1 cellular context compared by ENCODE assay signal in the genomic region with DNA sequence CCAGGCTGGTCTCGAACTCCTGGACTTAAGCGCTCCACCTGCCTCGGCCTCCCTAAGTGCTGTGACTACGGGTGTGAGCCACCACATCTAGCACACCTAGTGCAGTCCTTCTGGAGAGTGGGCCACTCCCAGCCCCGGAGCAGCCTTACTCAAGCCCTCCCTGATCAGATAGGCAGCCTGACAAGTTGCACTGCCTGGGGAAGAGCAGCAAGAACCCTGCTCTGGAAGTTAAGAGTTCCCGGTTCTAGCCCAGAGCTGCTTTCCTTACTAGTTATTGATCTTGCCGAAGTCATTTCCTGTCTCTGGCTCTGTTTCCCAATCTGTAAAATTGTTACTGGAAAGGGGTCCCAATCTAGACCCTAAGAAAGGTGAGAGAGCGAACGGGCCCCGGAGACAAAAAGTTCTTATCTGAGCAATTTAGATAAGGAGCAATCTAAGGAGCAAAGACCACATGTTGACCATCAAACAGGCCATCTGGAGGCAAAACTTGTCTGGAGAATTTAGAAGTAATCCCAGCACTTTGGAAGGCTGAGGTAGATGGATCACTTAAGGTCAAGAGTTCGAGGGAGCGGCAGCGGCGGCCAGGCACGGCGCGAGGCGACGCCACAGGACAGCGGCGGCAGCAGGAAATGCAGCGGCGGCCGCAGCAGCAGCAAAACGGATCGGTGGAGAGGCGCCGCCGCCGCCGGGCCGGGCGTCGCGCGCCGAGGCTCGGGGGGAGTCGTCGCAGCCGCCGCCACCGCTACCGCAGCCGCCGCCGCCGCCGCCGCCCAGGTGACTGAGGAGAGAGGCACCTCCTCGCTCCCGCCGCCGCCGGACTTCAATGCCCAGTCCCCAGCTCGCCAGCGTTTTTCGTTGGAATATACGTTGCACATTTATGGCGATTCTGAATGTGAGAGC.
TF ChIP-seq lines count a peak whose summit lies in the region.

No MANE protein-coding gene starts in this region.

TF ChIP-seq in HepG2, 621 proteins besides CTCF, POLR2A, EP300 and RAD21 (continued from another document and continues in another):
- TF ChIP-seq, protein P1, sequence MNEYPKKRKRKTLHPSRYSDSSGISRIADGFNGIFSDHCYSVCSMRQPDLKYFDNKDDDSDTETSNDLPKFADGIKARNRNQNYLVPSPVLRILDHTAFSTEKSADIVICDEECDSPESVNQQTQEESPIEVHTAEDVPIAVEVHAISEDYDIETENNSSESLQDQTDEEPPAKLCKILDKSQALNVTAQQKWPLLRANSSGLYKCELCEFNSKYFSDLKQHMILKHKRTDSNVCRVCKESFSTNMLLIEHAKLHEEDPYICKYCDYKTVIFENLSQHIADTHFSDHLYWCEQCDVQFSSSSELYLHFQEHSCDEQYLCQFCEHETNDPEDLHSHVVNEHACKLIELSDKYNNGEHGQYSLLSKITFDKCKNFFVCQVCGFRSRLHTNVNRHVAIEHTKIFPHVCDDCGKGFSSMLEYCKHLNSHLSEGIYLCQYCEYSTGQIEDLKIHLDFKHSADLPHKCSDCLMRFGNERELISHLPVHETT (CRISPR knock-in tag; conservative IDR thresholded peaks at IDR 0.05): peak; percentile 70; the same call in 1 of the 2 replicates
- TF ChIP-seq PHF8 (CRISPR knock-in tag; IDR thresholded peaks at IDR 0.05) (peak; percentile 41), RCOR2 (CRISPR knock-in tag; IDR thresholded peaks at IDR 0.05) (peak; percentile 48; the same call in 1 of the 2 replicates), ZC3H13 (CRISPR knock-in tag; IDR thresholded peaks at IDR 0.05) (0 out of 2 replicates have a peak, but pooled peaks have one; percentile 60), KLF12 (CRISPR knock-in tag; IDR thresholded peaks at IDR 0.05; ENCODE audit: borderline replicate concordance) (peak; percentile 73; the same call in 1 of the 2 replicates), ZNF263 (CRISPR knock-in tag; IDR thresholded peaks at IDR 0.05) (peak; percentile 6; the same call in 1 of the 2 replicates), ZNF780A (CRISPR knock-in tag; IDR thresholded peaks at IDR 0.05) (no peak), ZMYM2 (CRISPR knock-in tag; IDR thresholded peaks at IDR 0.05) (peak; percentile 77; the same call in 1 of the 2 replicates), ZNF430 (CRISPR knock-in tag; IDR thresholded peaks at IDR 0.05) (0 out of 2 replicates have a peak, but pooled peaks have one; percentile 45), MEIS2 (CRISPR knock-in tag; IDR thresholded peaks at IDR 0.05) (peak; percentile 87), ZMYM3 (CRISPR knock-in tag; IDR thresholded peaks at IDR 0.05) (peak; percentile 35; the same call in 1 of the 2 replicates), ZNF224 (CRISPR knock-in tag; IDR thresholded peaks at IDR 0.05) (no peak), HOXA7 (CRISPR knock-in tag; IDR thresholded peaks at IDR 0.05) (no peak), ZNF816 (CRISPR knock-in tag; IDR thresholded peaks at IDR 0.05; ENCODE audit: borderline replicate concordance) (peak; percentile 20; the same call in 1 of the 2 replicates), GATAD1 (CRISPR knock-in tag; IDR thresholded peaks at IDR 0.05) (peak; percentile 14; the same call in 1 of the 2 replicates), FOXM1 (CRISPR knock-in tag; IDR thresholded peaks at IDR 0.05) (peak; percentile 12; the same call in 1 of the 2 replicates), SNRNP70 (IDR thresholded peaks at IDR 0.05; ENCODE audit: low read depth, low read length) (no peak), ZNF788 (CRISPR knock-in tag; IDR thresholded peaks at IDR 0.05; ENCODE audit: borderline replicate concordance) (peak; percentile 42; the same call in 1 of the 2 replicates), ARID4A (CRISPR knock-in tag; IDR thresholded peaks at IDR 0.05; ENCODE audit: borderline replicate concordance) (peak; percentile 8; the same call in 1 of the 2 replicates), POGZ (CRISPR knock-in tag; IDR thresholded peaks at IDR 0.05) (no peak; the same call in 1 of the 2 replicates), SALL2 (CRISPR knock-in tag; IDR thresholded peaks at IDR 0.05) (no peak), ZNF598 (CRISPR knock-in tag; IDR thresholded peaks at IDR 0.05; ENCODE audit: borderline replicate concordance) (peak; percentile 73; the same call in 1 of the 2 replicates), HNF4A (CRISPR knock-in tag; IDR thresholded peaks at IDR 0.05) (peak; percentile 40; the same call in 1 of the 2 replicates)
- TF ChIP-seq, protein P2, sequence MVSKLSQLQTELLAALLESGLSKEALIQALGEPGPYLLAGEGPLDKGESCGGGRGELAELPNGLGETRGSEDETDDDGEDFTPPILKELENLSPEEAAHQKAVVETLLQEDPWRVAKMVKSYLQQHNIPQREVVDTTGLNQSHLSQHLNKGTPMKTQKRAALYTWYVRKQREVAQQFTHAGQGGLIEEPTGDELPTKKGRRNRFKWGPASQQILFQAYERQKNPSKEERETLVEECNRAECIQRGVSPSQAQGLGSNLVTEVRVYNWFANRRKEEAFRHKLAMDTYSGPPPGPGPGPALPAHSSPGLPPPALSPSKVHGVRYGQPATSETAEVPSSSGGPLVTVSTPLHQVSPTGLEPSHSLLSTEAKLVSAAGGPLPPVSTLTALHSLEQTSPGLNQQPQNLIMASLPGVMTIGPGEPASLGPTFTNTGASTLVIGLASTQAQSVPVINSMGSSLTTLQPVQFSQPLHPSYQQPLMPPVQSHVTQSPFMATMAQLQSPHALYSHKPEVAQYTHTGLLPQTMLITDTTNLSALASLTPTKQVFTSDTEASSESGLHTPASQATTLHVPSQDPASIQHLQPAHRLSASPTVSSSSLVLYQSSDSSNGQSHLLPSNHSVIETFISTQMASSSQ (IDR thresholded peaks at IDR 0.05; ENCODE audit: low read depth): no peak
- TF ChIP-seq, protein P2 (CRISPR knock-in tag; IDR thresholded peaks at IDR 0.05; ENCODE audit: borderline replicate concordance): no peak
- TF ChIP-seq, protein P3, sequence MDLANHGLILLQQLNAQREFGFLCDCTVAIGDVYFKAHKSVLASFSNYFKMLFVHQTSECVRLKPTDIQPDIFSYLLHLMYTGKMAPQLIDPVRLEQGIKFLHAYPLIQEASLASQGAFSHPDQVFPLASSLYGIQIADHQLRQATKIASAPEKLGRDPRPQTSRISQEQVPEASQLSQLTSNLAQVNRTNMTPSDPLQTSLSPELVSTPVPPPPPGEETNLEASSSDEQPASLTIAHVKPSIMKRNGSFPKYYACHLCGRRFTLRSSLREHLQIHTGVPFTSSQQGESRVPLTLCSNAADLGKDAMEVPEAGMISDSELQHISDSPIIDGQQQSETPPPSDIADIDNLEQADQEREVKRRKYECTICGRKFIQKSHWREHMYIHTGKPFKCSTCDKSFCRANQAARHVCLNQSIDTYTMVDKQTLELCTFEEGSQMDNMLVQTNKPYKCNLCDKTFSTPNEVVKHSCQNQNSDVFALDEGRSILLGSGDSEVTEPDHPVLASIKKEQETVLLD (CRISPR knock-in tag; IDR thresholded peaks at IDR 0.05; ENCODE audit: low read depth): peak; percentile 92
- TF ChIP-seq, protein P4, sequence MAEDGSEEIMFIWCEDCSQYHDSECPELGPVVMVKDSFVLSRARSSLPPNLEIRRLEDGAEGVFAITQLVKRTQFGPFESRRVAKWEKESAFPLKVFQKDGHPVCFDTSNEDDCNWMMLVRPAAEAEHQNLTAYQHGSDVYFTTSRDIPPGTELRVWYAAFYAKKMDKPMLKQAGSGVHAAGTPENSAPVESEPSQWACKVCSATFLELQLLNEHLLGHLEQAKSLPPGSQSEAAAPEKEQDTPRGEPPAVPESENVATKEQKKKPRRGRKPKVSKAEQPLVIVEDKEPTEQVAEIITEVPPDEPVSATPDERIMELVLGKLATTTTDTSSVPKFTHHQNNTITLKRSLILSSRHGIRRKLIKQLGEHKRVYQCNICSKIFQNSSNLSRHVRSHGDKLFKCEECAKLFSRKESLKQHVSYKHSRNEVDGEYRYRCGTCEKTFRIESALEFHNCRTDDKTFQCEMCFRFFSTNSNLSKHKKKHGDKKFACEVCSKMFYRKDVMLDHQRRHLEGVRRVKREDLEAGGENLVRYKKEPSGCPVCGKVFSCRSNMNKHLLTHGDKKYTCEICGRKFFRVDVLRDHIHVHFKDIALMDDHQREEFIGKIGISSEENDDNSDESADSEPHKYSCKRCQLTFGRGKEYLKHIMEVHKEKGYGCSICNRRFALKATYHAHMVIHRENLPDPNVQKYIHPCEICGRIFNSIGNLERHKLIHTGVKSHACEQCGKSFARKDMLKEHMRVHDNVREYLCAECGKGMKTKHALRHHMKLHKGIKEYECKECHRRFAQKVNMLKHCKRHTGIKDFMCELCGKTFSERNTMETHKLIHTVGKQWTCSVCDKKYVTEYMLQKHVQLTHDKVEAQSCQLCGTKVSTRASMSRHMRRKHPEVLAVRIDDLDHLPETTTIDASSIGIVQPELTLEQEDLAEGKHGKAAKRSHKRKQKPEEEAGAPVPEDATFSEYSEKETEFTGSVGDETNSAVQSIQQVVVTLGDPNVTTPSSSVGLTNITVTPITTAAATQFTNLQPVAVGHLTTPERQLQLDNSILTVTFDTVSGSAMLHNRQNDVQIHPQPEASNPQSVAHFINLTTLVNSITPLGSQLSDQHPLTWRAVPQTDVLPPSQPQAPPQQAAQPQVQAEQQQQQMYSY (CRISPR knock-in tag; IDR thresholded peaks at IDR 0.05): 0 out of 2 replicates have a peak, but pooled peaks have one; percentile 12
- TF ChIP-seq, protein P5, sequence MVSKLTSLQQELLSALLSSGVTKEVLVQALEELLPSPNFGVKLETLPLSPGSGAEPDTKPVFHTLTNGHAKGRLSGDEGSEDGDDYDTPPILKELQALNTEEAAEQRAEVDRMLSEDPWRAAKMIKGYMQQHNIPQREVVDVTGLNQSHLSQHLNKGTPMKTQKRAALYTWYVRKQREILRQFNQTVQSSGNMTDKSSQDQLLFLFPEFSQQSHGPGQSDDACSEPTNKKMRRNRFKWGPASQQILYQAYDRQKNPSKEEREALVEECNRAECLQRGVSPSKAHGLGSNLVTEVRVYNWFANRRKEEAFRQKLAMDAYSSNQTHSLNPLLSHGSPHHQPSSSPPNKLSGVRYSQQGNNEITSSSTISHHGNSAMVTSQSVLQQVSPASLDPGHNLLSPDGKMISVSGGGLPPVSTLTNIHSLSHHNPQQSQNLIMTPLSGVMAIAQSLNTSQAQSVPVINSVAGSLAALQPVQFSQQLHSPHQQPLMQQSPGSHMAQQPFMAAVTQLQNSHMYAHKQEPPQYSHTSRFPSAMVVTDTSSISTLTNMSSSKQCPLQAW (CRISPR knock-in tag; IDR thresholded peaks at IDR 0.05): no peak
- TF ChIP-seq, protein P6, sequence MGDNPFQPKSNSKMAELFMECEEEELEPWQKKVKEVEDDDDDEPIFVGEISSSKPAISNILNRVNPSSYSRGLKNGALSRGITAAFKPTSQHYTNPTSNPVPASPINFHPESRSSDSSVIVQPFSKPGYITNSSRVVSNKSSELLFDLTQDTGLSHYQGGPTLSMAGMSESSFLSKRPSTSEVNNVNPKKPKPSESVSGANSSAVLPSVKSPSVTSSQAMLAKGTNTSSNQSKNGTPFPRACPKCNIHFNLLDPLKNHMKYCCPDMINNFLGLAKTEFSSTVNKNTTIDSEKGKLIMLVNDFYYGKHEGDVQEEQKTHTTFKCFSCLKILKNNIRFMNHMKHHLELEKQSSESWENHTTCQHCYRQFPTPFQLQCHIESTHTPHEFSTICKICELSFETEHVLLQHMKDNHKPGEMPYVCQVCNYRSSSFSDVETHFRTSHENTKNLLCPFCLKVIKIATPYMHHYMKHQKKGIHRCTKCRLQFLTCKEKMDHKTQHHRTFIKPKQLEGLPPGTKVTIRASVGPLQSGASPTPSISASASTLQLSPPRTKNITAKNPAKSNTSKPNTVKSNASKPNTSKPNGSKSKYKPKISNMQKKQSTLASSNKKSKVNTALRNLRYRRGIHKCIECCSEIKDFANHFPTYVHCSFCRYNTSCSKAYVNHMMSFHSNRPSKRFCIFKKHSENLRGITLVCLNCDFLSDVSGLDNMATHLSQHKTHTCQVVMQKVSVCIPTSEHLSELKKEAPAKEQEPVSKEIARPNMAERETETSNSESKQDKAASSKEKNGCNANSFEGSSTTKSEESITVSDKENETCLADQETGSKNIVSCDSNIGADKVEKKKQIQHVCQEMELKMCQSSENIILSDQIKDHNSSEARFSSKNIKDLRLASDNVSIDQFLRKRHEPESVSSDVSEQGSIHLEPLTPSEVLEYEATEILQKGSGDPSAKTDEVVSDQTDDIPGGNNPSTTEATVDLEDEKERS (CRISPR knock-in tag; IDR thresholded peaks at IDR 0.05): peak; percentile 90; the same call in 1 of the 2 replicates
- TF ChIP-seq, protein P7, sequence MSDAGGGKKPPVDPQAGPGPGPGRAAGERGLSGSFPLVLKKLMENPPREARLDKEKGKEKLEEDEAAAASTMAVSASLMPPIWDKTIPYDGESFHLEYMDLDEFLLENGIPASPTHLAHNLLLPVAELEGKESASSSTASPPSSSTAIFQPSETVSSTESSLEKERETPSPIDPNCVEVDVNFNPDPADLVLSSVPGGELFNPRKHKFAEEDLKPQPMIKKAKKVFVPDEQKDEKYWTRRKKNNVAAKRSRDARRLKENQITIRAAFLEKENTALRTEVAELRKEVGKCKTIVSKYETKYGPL (CRISPR knock-in tag; IDR thresholded peaks at IDR 0.05): no peak
